In the genomic region with DNA sequence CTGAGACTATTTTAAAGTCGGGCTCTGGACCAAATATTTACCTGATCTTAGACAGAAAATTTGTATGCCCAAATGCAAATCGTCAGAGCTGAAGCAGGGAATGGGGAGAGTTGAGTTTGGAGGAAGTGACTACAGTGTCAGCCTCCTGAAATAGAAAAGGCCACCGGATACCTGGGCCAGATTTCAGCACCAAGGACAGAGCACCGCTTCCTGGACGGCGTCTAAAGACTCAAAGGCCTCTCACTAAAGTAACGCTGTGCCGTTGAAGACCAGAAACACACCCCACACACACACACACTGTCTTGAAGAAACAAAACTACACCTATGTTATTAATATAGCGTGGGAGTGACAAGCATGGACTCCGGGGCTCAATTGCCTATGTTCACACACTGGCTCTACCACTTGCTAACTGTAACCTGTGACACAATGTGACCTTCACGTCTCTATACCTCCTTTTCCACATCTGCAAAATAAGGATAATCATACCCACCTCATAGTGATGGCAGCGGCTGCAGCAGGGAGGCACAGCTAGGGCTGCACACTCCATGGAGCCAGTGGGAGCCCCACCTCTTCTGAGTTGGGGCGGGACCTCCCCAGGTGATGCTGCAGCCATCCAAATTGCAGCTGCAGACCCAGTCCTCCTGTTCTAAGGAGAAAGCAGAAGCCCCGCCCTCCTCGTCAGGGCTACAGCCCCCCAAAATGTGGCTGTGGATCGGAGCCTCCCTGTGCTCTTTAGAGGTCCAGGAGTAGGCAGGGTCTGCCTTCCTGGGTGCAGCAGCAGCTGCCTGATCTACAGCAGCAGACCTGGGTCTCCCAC, we compare ENCODE assay signal across 8 cellular contexts. TPM values are rescaled to one million over a fixed set of nuclear protein-coding genes. Genes with fewer than 3 reads are reported as not detected.
DNase-seq lines count a peak whose midpoint lies in the region; ATAC-seq and TF ChIP-seq lines count a peak whose summit lies in the region.

No MANE protein-coding gene starts in this region.

- ATAC-seq in GM19324 (IDR thresholded peaks at IDR 0.05; ENCODE audit: low FRiP score, unreplicated experiment), result no peak

- H3K4me1 ChIP-seq in SJSA1 (replicated peaks), result no peaks in the 10 kb centered on the region
- H3K4me1 ChIP-seq in spleen, result no peaks in the 10 kb centered on the region

- DNase-seq in H7 (peak; percentile 87), SJSA1 (ENCODE audit: low read depth in 1 of 2, low spot score in 2 of 2) (peak; percentile 84 to 100), kidney glomerular epithelial cell (lab: John Stamatoyannopoulos, UW) (peak; percentile 45), amniotic stem cell (lab: John Stamatoyannopoulos, UW) (no peak), spleen (no peak)
- peak; percentile 21 for DNase-seq in activated naive CD8-positive, alpha-beta T cell treated with anti-CD3 and anti-CD28 coated beads, Interleukin-2, amount 50 U/mL, for 16 hours (ENCODE audit: low read depth, low spot score)
- peak; percentile 21 for DNase-seq in stimulated activated CD8-positive, alpha-beta memory T cell treated with anti-CD3 and anti-CD28 coated beads, Interleukin-15, amount 100 ng/mL, for 24 hours (ENCODE audit: low read depth)

- TF ChIP-seq CTCF in spleen (IDR thresholded peaks at IDR 0.05 in 8 of 11, conservative IDR thresholded peaks at IDR 0.05 in 3 of 11), result no peak

- intact Hi-C loops in spleen (cut with DNase I; ENCODE audit: low total_unique reads), result no loop called here

- whole genome bisulfite sequencing in spleen, 5 donors, result 18 to 23% (median 20%) methylated on average over 16 of the region's 16 CpGs

- TF ChIP-seq POLR2A in spleen (IDR thresholded peaks at IDR 0.05), result no peak

- H3K27me3 ChIP-seq in H7 (ENCODE audit: control insufficient read depth, insufficient read depth, low read length), result peaks cover 1% of the 10 kb centered on the region; the same call in 1 of the 2 replicates
- H3K27me3 ChIP-seq in SJSA1 (replicated peaks), result peaks cover 70% of the 10 kb centered on the region
- H3K27me3 ChIP-seq in spleen (replicated peaks in 1 of 7), result peaks cover 0 to 53% (median 0%) of the 10 kb centered on the region in 7 donors

- H3K4me3 ChIP-seq in H7 (ENCODE audit: insufficient read depth, low read depth, low read length) (no peak overlapping the region), SJSA1 (no peak overlapping the region), spleen (no peak overlapping the region)

- no peaks in the 10 kb centered on the region for H3K36me3 ChIP-seq in H7 (replicated peaks; ENCODE audit: control insufficient read depth, insufficient read depth, low read length)
- H3K36me3 ChIP-seq in SJSA1, result no peaks in the 10 kb centered on the region
- H3K36me3 ChIP-seq in spleen, result no peaks in the 10 kb centered on the region

- no peak overlapping the region for H3K27ac ChIP-seq in SJSA1
- H3K27ac ChIP-seq in spleen, result no peak overlapping the region

- H3K9me3 ChIP-seq in SJSA1 (replicated peaks) (peaks cover 13% of the 10 kb centered on the region), spleen (no peaks in the 10 kb centered on the region)

RNA-seq across cellular contexts. Expression of gene KRT76, which starts 35.6 kb away (rescaled TPM):
- total RNA-seq in H7 (2014; rRNA removed; shearing (Covaris generic)), result not detected in 2 replicates
- 0.21 TPM in 1 of 2 replicates, not detected in the other for total RNA-seq in SJSA1 (2014; rRNA removed; shearing (Covaris generic))
- not detected for total RNA-seq in spleen
- polyA plus RNA-seq in spleen, result not detected

RNA-seq across cellular contexts. Expression of gene KRT77, which starts 38.3 kb away (rescaled TPM):
- total RNA-seq in H7 (2014; rRNA removed; shearing (Covaris generic)), result not detected in 2 replicates
- total RNA-seq in SJSA1 (2014; rRNA removed; shearing (Covaris generic)), result not detected in 2 replicates
- total RNA-seq in spleen, result not detected
- polyA plus RNA-seq in spleen, result under 1 TPM in 1 of 3 donors, not detected in 2; 0.03 TPM

RNA-seq across cellular contexts. Expression of gene KRT3, which starts 54.3 kb away (rescaled TPM):
- not detected in 2 replicates for total RNA-seq in H7 (2014; rRNA removed; shearing (Covaris generic))
- 0.08 TPM in 1 of 2 replicates, not detected in the other for total RNA-seq in SJSA1 (2014; rRNA removed; shearing (Covaris generic))
- total RNA-seq in spleen, result not detected
- polyA plus RNA-seq in spleen, result not detected

Comparison
In these comparisons a context has a peak if more than half of its experiments do, and no peak if none do; other contexts are left out.
1. DNase-seq: peak in H7 (single experiment), SJSA1 (2 of 2), activated naive CD8-positive, alpha-beta T cell treated with anti-CD3 and anti-CD28 coated beads, Interleukin-2, amount 50 U/mL, for 16 hours (single experiment), kidney glomerular epithelial cell (single experiment) and stimulated activated CD8-positive, alpha-beta memory T cell treated with anti-CD3 and anti-CD28 coated beads, Interleukin-15, amount 100 ng/mL, for 24 hours (single experiment); none in amniotic stem cell (single experiment) and spleen (single experiment).